In genomic region chr15:85554852-85555521, GRCh38 we compare ENCODE assay signal across 1 cellular context.
TF ChIP-seq lines count a peak whose summit lies in the region.

No MANE protein-coding gene starts in this region.

TF ChIP-seq in GM23338, 12 proteins besides CTCF, POLR2A, EP300 and RAD21 (continued from another document):
- no peak for TF ChIP-seq CREB1 (CRISPR knock-in tag; IDR thresholded peaks at IDR 0.05; ENCODE audit: low read depth)
- TF ChIP-seq STAT1 (IDR thresholded peaks at IDR 0.05; ENCODE audit: unreplicated experiment) = no peak
- no peak for TF ChIP-seq EZH2 (IDR thresholded peaks at IDR 0.05; ENCODE audit: low read depth, unreplicated experiment)
- no peak for TF ChIP-seq EZH2phosphoT487 (IDR thresholded peaks at IDR 0.05; ENCODE audit: unreplicated experiment)
